Comparison of ENCODE assay signal across 14 cellular contexts in the genomic region with DNA sequence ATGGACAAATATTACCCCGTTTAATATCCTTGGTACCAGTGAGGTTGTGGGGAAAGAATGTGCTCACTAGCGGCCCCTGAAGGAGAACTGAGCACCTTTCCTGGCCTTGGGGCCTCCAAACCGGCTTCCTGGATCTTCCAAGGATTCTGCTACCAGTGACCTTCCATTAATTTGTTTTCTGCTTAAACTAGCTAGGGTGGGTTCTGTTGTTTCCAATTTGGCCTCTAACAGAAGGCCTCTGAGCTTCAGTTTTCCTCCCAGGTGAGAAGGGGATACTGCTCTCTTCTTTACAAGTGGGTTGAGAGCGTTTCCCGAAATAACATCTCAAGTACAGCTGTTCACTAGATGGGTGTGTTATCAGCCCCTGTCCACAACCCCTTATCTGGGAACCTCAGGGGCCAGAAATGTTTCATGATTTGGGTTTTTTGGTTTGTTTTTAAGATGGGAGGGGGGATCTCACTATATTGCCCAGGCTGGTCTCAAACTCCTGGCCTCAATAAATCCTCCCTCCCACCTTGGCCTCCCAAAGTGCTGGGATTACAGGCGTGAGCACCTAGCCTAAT. TPM values are rescaled to one million over a fixed set of nuclear protein-coding genes. Genes with fewer than 3 reads are reported as not detected.
A peak's percentile ranks its signal among the peaks of the same experiment; 100 is the strongest.
DNase-seq lines count a peak whose midpoint lies in the region; FAIRE-seq and TF ChIP-seq lines count a peak whose summit lies in the region.
"Had no signal": no experiment of that assay in that cellular context is flagged by ENCODE, and none has a peak within 500 bp of the region (broad histone marks: within the 10 kb centered on the region; RNA-seq: fewer than 3 reads in every experiment).

No MANE protein-coding gene starts in this region.

- no peak overlapping the region for H4K5ac ChIP-seq in H1 (ENCODE audit: insufficient read length, low read depth, low read length)

- no peak overlapping the region for H3K56ac ChIP-seq in H1 (replicated peaks; ENCODE audit: insufficient read length, low read depth, low read length)

- H3K4me1 ChIP-seq in OCI-LY1 (ENCODE audit: insufficient read depth, low read length, severe bottlenecking) (peaks cover 43% of the 10 kb centered on the region), H1 (replicated peaks in 1 of 4; ENCODE audit: control insufficient read depth in 3 of 4, insufficient read depth in 4 of 4, low read length in 3 of 4) (peaks cover 0 to 5% (median 2%) of the 10 kb centered on the region in 4 experiments; a peak in 1 of 7 replicates), thyroid gland (peaks cover 0 to 11% of the 10 kb centered on the region in 2 donors)

- no peak overlapping the region for H4K8ac ChIP-seq in H1 (ENCODE audit: extremely low read depth, insufficient read depth, low read length)

- H3K79me2 ChIP-seq in OCI-LY1 (ENCODE audit: insufficient read depth, low read length), result no peaks in the 10 kb centered on the region
- H3K79me2 ChIP-seq in H1 (ENCODE audit: control insufficient read depth in 1 of 2, insufficient read depth in 2 of 2, low read length in 2 of 2), result no peaks in the 10 kb centered on the region

- TF ChIP-seq POLR2A in H1 (IDR thresholded peaks at IDR 0.05; ENCODE audit: control extremely low read depth in 1 of 2, low read depth in 2 of 2, low read length in 2 of 2) (no peak), thyroid gland (IDR thresholded peaks at IDR 0.05) (no peak)

- FAIRE-seq in H1 (lab: Jason Lieb, UNC), result no peak
- FAIRE-seq: D721Med had no signal

- H3K36me3 ChIP-seq in OCI-LY1 (ENCODE audit: insufficient read depth, low read length) (no peaks in the 10 kb centered on the region), H1 (ENCODE audit: control insufficient read depth in 2 of 4, insufficient read depth in 4 of 4, low read length in 3 of 4) (no peaks in the 10 kb centered on the region), thyroid gland (no peaks in the 10 kb centered on the region)

- H2AFZ ChIP-seq in OCI-LY1 (ENCODE audit: low read length) (no peak overlapping the region), H1 (ENCODE audit: low read length) (peak overlapping the region; percentile 79; the same call in 1 of the 2 replicates)

- H3K27me3 ChIP-seq in OCI-LY1 (ENCODE audit: insufficient read depth, low read length) (no peaks in the 10 kb centered on the region), H1 (replicated peaks in 1 of 4; ENCODE audit: control insufficient read depth in 3 of 4, extremely low read depth in 1 of 4, insufficient read depth in 3 of 4, low read length in 3 of 4) (no peaks in the 10 kb centered on the region; a peak in 1 of 7 replicates), thyroid gland (no peaks in the 10 kb centered on the region)

- WGBS in H1 (ENCODE audit: extremely low coverage in 1 of 2, insufficient coverage in 1 of 2, insufficient read length in 1 of 2, insufficient replicate concordance in 2 of 2, low coverage in 1 of 2, low lambda C conversion rate in 2 of 2, missing lambda C conversion rate in 1 of 2), 2 experiments, result 76% methylated on average over 6 of the region's 6 CpGs; no CpG with 5 or more reads in 1 of the 2 experiments
- WGBS in thyroid gland, 2 donors, result 79 to 80% methylated on average over 6 of the region's 6 CpGs

- H4K20me1 ChIP-seq in OCI-LY1 (ENCODE audit: insufficient read depth, low read length), result no peaks in the 10 kb centered on the region
- H4K20me1 ChIP-seq in H1 (replicated peaks in 1 of 2; ENCODE audit: control insufficient read depth in 1 of 2, insufficient read depth in 2 of 2, low read length in 2 of 2), result no peaks in the 10 kb centered on the region

- H3K23ac ChIP-seq in H1 (ENCODE audit: insufficient read length), result no peak overlapping the region

- H3F3A ChIP-seq in OCI-LY1 (ENCODE audit: insufficient read depth, low read length), result no peaks in the 10 kb centered on the region

- DNase-seq in GM12865 (ENCODE audit: low read depth), result no peak
- DNase-seq in H1 (ENCODE audit: low read depth in 1 of 2, low spot score in 2 of 2), result no peak
- no peak for DNase-seq in progenitor cell of endocrine pancreas (ENCODE audit: low spot score, unreplicated experiment)
- DNase-seq in thyroid gland, result no peak
- no peak for DNase-seq in NCI-H510A (lab: John Stamatoyannopoulos, UW)
- no peak for DNase-seq in stimulated activated CD4-positive, alpha-beta T cell treated with anti-CD3 and anti-CD28 coated beads, Interleukin-1b, Interleukin-23, amount 100 ng/mL, for 48 hours
- DNase-seq: activated T-cell treated with anti-CD3 and anti-CD28 coated beads, Interleukin-2, amount 50 U/mL, for 24 hours; anterior cingulate cortex; midbrain; NCI-H1048; NCI-H446 treated with DMSO at 0.1 percent for 48 hours; substantia nigra had no signal

- H3K9me2 ChIP-seq in OCI-LY1 (ENCODE audit: low read depth, low read length), result no peaks in the 10 kb centered on the region

- H2AK5ac ChIP-seq in H1 (ENCODE audit: low read depth, low read length), result no peak overlapping the region

- no peak overlapping the region for H4K91ac ChIP-seq in H1 (replicated peaks; ENCODE audit: insufficient read length, low read length)

- H3K27me3 Mint-ChIP-seq in progenitor cell of endocrine pancreas, result no peaks in the 10 kb centered on the region

- H3K27ac ChIP-seq in OCI-LY1 (ENCODE audit: low read depth, low read length, poor library complexity, severe bottlenecking), result peak overlapping the region; percentile 44
- H3K27ac ChIP-seq in H1 (ENCODE audit: low read depth, low read length), result no peak overlapping the region
- H3K27ac ChIP-seq in thyroid gland, result no peak overlapping the region

- H3K9me3 ChIP-seq in OCI-LY1 (ENCODE audit: low read length) (no peaks in the 10 kb centered on the region), H1 (ENCODE audit: insufficient read depth in 2 of 2, low read depth in 1 of 2, low read length in 1 of 2) (no peaks in the 10 kb centered on the region), thyroid gland (no peaks in the 10 kb centered on the region)

- H3K4me3 Mint-ChIP-seq in progenitor cell of endocrine pancreas (ENCODE audit: low read depth), result no peak overlapping the region
- H3K4me3 Mint-ChIP-seq: activated T-cell treated with anti-CD3 and anti-CD28 coated beads, Interleukin-2, amount 50 U/mL, for 24 hours had no signal

- TF ChIP-seq RAD21 in H1 (IDR thresholded peaks at IDR 0.05 in 1 of 2, conservative IDR thresholded peaks at IDR 0.05 in 1 of 2; ENCODE audit: low read depth in 2 of 2, low read length in 2 of 2), result peak; percentile 17 to 46; a peak in 3 of 4 replicates

- H2BK15ac ChIP-seq in H1 (ENCODE audit: low read length), result no peak overlapping the region

- H2BK120ac ChIP-seq in H1 (replicated peaks; ENCODE audit: low read depth, low read length), result no peak overlapping the region

- no peak overlapping the region for H2BK20ac ChIP-seq in H1 (ENCODE audit: low read length)

- no peak overlapping the region for H3K18ac ChIP-seq in H1 (ENCODE audit: extremely low read depth, low read length)

- CTCF ChIA-PET in H1 (lab: Charles Lee; ENCODE audit: partially characterized antibody), result interaction anchor here (0.6 to 5.2 kb wide), 17 partner anchors 9 to 156 kb away, joined by 3 to 35 read pairs (median 4); no protein-coding TSS in a partner anchor

- no peak overlapping the region for H3K4me2 ChIP-seq in OCI-LY1 (ENCODE audit: low read length)
- no peak overlapping the region for H3K4me2 ChIP-seq in H1 (ENCODE audit: insufficient read depth in 1 of 2, low read depth in 2 of 2, low read length in 2 of 2)

- TF ChIP-seq CTCF in GM12865 (IDR thresholded peaks at IDR 0.05; ENCODE audit: insufficient read depth, low read depth, low read length, missing control alignments), result peak; percentile 29
- TF ChIP-seq CTCF in OCI-LY1 (IDR thresholded peaks at IDR 0.05; ENCODE audit: low read length), result peak; percentile 55
- TF ChIP-seq CTCF in H1 (IDR thresholded peaks at IDR 0.05; ENCODE audit: control extremely low read depth in 1 of 3, insufficient read depth in 1 of 3, low read depth in 1 of 3, low read length in 3 of 3), result peak; percentile 54 to 74 (median 62)
- peak; percentile 28 for TF ChIP-seq CTCF in progenitor cell of endocrine pancreas (IDR thresholded peaks at IDR 0.05; ENCODE audit: unreplicated experiment)
- no peak for TF ChIP-seq CTCF in thyroid gland (IDR thresholded peaks at IDR 0.05)

- no peaks in the 10 kb centered on the region for H3K79me1 ChIP-seq in H1 (ENCODE audit: low read depth, low read length)

- no peak overlapping the region for H3K27ac Mint-ChIP-seq in progenitor cell of endocrine pancreas
- H3K27ac Mint-ChIP-seq: activated T-cell treated with anti-CD3 and anti-CD28 coated beads, Interleukin-2, amount 50 U/mL, for 24 hours had no signal

- H2BK12ac ChIP-seq in H1 (ENCODE audit: low read depth, low read length), result no peak overlapping the region

- H3K9ac ChIP-seq in OCI-LY1 (ENCODE audit: low read length) (no peak overlapping the region), H1 (replicated peaks in 1 of 4; ENCODE audit: extremely low read depth in 1 of 4, low read depth in 3 of 4, low read length in 3 of 4) (no peak overlapping the region)

- H3K4me3 ChIP-seq in GM12865 (ENCODE audit: low read depth, low read length) (no peak overlapping the region), OCI-LY1 (ENCODE audit: low read depth, low read length, poor library complexity, severe bottlenecking) (no peak overlapping the region), H1 (ENCODE audit: extremely low read depth in 1 of 4, insufficient read depth in 2 of 4, low read depth in 3 of 4, low read length in 4 of 4) (no peak overlapping the region), thyroid gland (replicated peaks in 1 of 3) (no peak overlapping the region)

- H3K36me3 Mint-ChIP-seq in progenitor cell of endocrine pancreas (ENCODE audit: insufficient read depth), result no peaks in the 10 kb centered on the region

- no peak overlapping the region for H3K4ac ChIP-seq in H1 (replicated peaks; ENCODE audit: insufficient read length, low read depth, low read length)

- H3K4me1 Mint-ChIP-seq in progenitor cell of endocrine pancreas (ENCODE audit: low read depth), result no peaks in the 10 kb centered on the region

- no peaks in the 10 kb centered on the region for H3K23me2 ChIP-seq in H1 (ENCODE audit: low read depth, low read length)

- H2BK5ac ChIP-seq in H1 (ENCODE audit: low read depth, low read length), result no peak overlapping the region

- H3K9me3 Mint-ChIP-seq in progenitor cell of endocrine pancreas (ENCODE audit: low read depth), result no peaks in the 10 kb centered on the region
- H3K9me3 Mint-ChIP-seq: activated T-cell treated with anti-CD3 and anti-CD28 coated beads, Interleukin-2, amount 50 U/mL, for 24 hours had no signal

- POLR2A ChIA-PET in H1 (lab: Charles Lee; ENCODE audit: partially characterized antibody), result interaction anchor here (2.0 kb wide), 1 partner anchor 25 kb away, joined by 9 read pairs; no protein-coding TSS in a partner anchor

- no peak for TF ChIP-seq EP300 in H1 (IDR thresholded peaks at IDR 0.05; ENCODE audit: borderline replicate concordance in 1 of 2, low read depth in 2 of 2, low read length in 2 of 2)

- intact Hi-C loops in thyroid gland (cut with DNase I), result no loop called here

- no peak overlapping the region for H3K14ac ChIP-seq in H1 (ENCODE audit: insufficient read length)

RNA-seq across cellular contexts. Expression of gene IFNGR2, which starts 16.9 kb away (rescaled TPM):
- total RNA-seq in H1 (2021; fragmentation: NEBNext Ultra II Directional; extraction: Animal tissue kit (Norgen Biotek cat#: 25700)), result 34.9 and 36.0 TPM in 2 replicates
- 33.4 and 46.4 TPM in 2 replicates for polyA plus RNA-seq in H1 (2011; rRNA removed)
- polyA plus RNA-seq in H1 (2011; cell fraction: cytosol; rRNA removed), result 39.1 TPM
- polyA plus RNA-seq in H1 (2011; cell fraction: nucleus; rRNA removed), result 37.9 TPM
- 37.0 to 39.3 TPM (median 37.9 TPM) in 4 replicates for polyA plus RNA-seq in H1 (2012, experiment 1 of 2)
- 36.4 TPM for polyA plus RNA-seq in H1 (2012, experiment 2 of 2)
- 25.9 TPM for polyA plus RNA-seq in H1 (2013, experiment 1 of 2)
- polyA plus RNA-seq in H1 (2013, experiment 2 of 2), result 27.9 TPM
- 60.5 and 66.1 TPM in 2 replicates for polyA minus RNA-seq in H1 (2011; rRNA and poly(A)+ RNA removed)
- polyA minus RNA-seq in H1 (2011; cell fraction: cytosol; rRNA and poly(A)+ RNA removed), result 31.0 TPM
- 27.3 TPM for polyA minus RNA-seq in H1 (2011; cell fraction: nucleus; rRNA and poly(A)+ RNA removed)
- total RNA-seq in progenitor cell of endocrine pancreas (63.0 and 65.3 TPM in 2 replicates), thyroid gland (100 to 1,000 TPM in 1 of 4 donors, 10 to 100 TPM in 3; 64.9 to 100 (median 79.0) TPM)

Comparison
In these comparisons a context has a peak if more than half of its experiments do, and no peak if none do; other contexts are left out.
1. CTCF ChIP-seq: peak in GM12865 (single experiment), OCI-LY1 (single experiment), H1 (3 of 3) and progenitor cell of endocrine pancreas (single experiment); none in thyroid gland (0 of 6).